ENCODE assay signal across 23 cellular contexts in the genomic region with DNA sequence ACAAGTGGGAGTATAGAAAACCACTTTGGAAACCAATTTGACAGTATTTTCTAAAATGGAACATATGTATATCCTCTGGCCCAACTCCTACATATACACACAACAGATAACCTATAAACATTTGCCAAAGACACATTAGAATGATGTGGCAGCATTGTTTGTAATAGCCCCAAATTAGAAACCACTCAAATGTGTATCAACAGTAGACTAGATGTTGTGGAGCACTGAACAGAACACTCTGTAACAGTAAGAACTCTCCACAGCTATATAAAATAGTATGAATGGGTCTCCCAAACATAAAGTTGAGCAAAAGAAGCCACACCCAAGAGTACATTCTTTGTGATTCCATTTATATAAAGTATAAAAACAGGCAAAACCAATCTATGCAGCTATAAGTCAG. TPM values are rescaled to one million over a fixed set of nuclear protein-coding genes. Genes with fewer than 3 reads are reported as not detected.
DNase-seq lines count a peak whose midpoint lies in the region; ATAC-seq and TF ChIP-seq lines count a peak whose summit lies in the region.
"Had no signal": no experiment of that assay in that cellular context is flagged by ENCODE, and none has a peak within 500 bp of the region (broad histone marks: within the 10 kb centered on the region; RNA-seq: fewer than 3 reads in every experiment).

No MANE protein-coding gene starts in this region.

- H3K27ac Mint-ChIP-seq in activated T-cell treated with anti-CD3 and anti-CD28 coated beads, Interleukin-2, amount 50 U/mL, for 72 hours, result peak overlapping the region; percentile 95
- H3K27ac Mint-ChIP-seq: nephron had no signal

- no peak overlapping the region for H3K4ac ChIP-seq in IMR-90 (ENCODE audit: low read depth, low read length)

- peaks cover 17 to 34% of the 10 kb centered on the region in 2 donors for H3K36me3 Mint-ChIP-seq in activated T-cell treated with anti-CD3 and anti-CD28 coated beads, Interleukin-2, amount 50 U/mL, for 72 hours (ENCODE audit: insufficient read depth in 2 of 2)

- H3K9ac ChIP-seq in IMR-90 (ENCODE audit: low read depth, low read length), result no peak overlapping the region
- H3K9ac ChIP-seq: GM23248, parathyroid adenoma had no signal

- H3K9me3 ChIP-seq in IMR-90 (ENCODE audit: control insufficient read depth, insufficient read depth, low read length) (no peaks in the 10 kb centered on the region), heart left ventricle (no peaks in the 10 kb centered on the region)
- H3K9me3 ChIP-seq: sigmoid colon, thoracic aorta had no signal

- peak overlapping the region in 1 of 2 donors; percentile 14 for H3K4me3 Mint-ChIP-seq in activated T-cell treated with anti-CD3 and anti-CD28 coated beads, Interleukin-2, amount 50 U/mL, for 72 hours
- H3K4me3 Mint-ChIP-seq: CD14-positive monocyte; central memory CD8-positive, alpha-beta T cell had no signal

- H2AFZ ChIP-seq in IMR-90 (replicated peaks; ENCODE audit: low read length, poor library complexity), result no peak overlapping the region
- H2AFZ ChIP-seq: GM23248, parathyroid adenoma had no signal

- TF ChIP-seq RAD21 in IMR-90 (IDR thresholded peaks at IDR 0.05; ENCODE audit: low read length), result no peak

- H2AK5ac ChIP-seq in IMR-90 (ENCODE audit: low read depth, low read length), result no peak overlapping the region

- ATAC-seq in activated T-cell treated with anti-CD3 and anti-CD28 coated beads, Interleukin-2, amount 50 U/mL, for 72 hours (replicated peaks in 1 of 2), result peak; percentile 31 to 37
- ATAC-seq in IMR-90 (ENCODE audit: low read depth) (no peak), heart left ventricle (peak; percentile 76 to 87 (median 83)), GM19455 (IDR thresholded peaks at IDR 0.05; ENCODE audit: unreplicated experiment) (no peak)
- peak; percentile 35 for ATAC-seq in stimulated activated naive CD8-positive, alpha-beta T cell treated with anti-CD3 and anti-CD28 coated beads, Interleukin-15, Interleukin-2, amounts not matched to agents 100 U/mL and 50 U/mL, for 24 hours

- H3K9me3 Mint-ChIP-seq in activated T-cell treated with anti-CD3 and anti-CD28 coated beads, Interleukin-2, amount 50 U/mL, for 72 hours, result no peaks in the 10 kb centered on the region
- H3K9me3 Mint-ChIP-seq: CD14-positive monocyte; central memory CD8-positive, alpha-beta T cell; nephron had no signal

- H3K27me3 Mint-ChIP-seq in activated T-cell treated with anti-CD3 and anti-CD28 coated beads, Interleukin-2, amount 50 U/mL, for 72 hours (ENCODE audit: low read depth), result no peaks in the 10 kb centered on the region
- H3K27me3 Mint-ChIP-seq: central memory CD8-positive, alpha-beta T cell had no signal

- peaks cover 17% of the 10 kb centered on the region for H3K9me1 ChIP-seq in IMR-90 (ENCODE audit: insufficient read depth, low read length)

- BruUV-seq in IMR-90 (replicated peaks; lab: Mats Ljungman, UMichigan), result no TSS peak

- no peak for TF ChIP-seq CTCF in IMR-90 (conservative IDR thresholded peaks at IDR 0.05; ENCODE audit: low read depth, low read length)
- no peak for TF ChIP-seq CTCF in heart left ventricle (IDR thresholded peaks at IDR 0.05)
- no peak for TF ChIP-seq CTCF in GM13976 (IDR thresholded peaks at IDR 0.05; ENCODE audit: borderline replicate concordance, control extremely low read depth, extremely low read depth, insufficient read depth, missing control alignments)

- H4K91ac ChIP-seq in IMR-90 (ENCODE audit: insufficient read depth, low read depth, low read length), result no peak overlapping the region

- H2BK15ac ChIP-seq in IMR-90 (ENCODE audit: low read depth, low read length), result no peak overlapping the region

- H3K79me1 ChIP-seq in IMR-90 (ENCODE audit: low read depth in 1 of 2, low read length in 2 of 2), result peaks cover 13 to 71% of the 10 kb centered on the region in 2 experiments

- POLR2A ChIA-PET in IMR-90 (lab: Charles Lee; ENCODE audit: unreplicated experiment), result interaction anchor here (0.6 kb wide), 1 partner anchor 30 kb away, joined by 6 read pairs; no protein-coding TSS in a partner anchor

- H4K20me1 ChIP-seq in IMR-90 (ENCODE audit: insufficient read depth, low read length), result peaks cover 55% of the 10 kb centered on the region

- no peak overlapping the region for H4K5ac ChIP-seq in IMR-90 (ENCODE audit: low read depth, low read length)

- no peak overlapping the region for H2BK5ac ChIP-seq in IMR-90 (ENCODE audit: low read depth, low read length, poor library complexity, severe bottlenecking)

- intact Hi-C loops in IMR-90 (cut with micrococcal nuclease) (no loop called here), heart left ventricle (cut with DNase I) (loop anchor here in 8 of 10 donors (5.0 to 10.0 kb wide), 9 partner anchors 42 to 995 kb away; partner anchors contain the start of gene MARCHF11 (in 4 of the 8))

- H3K23ac ChIP-seq in IMR-90 (ENCODE audit: low read depth, low read length), result no peak overlapping the region

- DNase-seq in activated T-cell treated with anti-CD3 and anti-CD28 coated beads, Interleukin-2, amount 50 U/mL, for 72 hours, result no peak
- no peak for DNase-seq in activated T-cell treated with anti-CD3 and anti-CD28 coated beads, Interleukin-2, amount 50 U/mL, for 48 hours
- DNase-seq in IMR-90 (no peak), heart left ventricle (no peak), GM13976 (ENCODE audit: low spot score) (no peak)
- no peak for DNase-seq in stimulated activated naive CD8-positive, alpha-beta T cell treated with anti-CD3 and anti-CD28 coated beads, Interleukin-15, Interleukin-2, amounts not matched to agents 100 U/mL and 50 U/mL, for 24 hours
- DNase-seq: foreskin fibroblast, GM23248, hypothalamus, kidney, mesenchymal stem cell, NCI-H2171, NCI-H526, SHP77, sigmoid colon, SW 1271 had no signal

- TF ChIP-seq POLR2A in IMR-90 (IDR thresholded peaks at IDR 0.05; ENCODE audit: low read depth, low read length), result no peak
- peak in 1 of 2 donors; percentile 18 for TF ChIP-seq POLR2A in heart left ventricle (IDR thresholded peaks at IDR 0.05)

- no peak overlapping the region for H4K8ac ChIP-seq in IMR-90 (ENCODE audit: low read depth in 2 of 2, low read length in 2 of 2)

- peaks cover 84% of the 10 kb centered on the region for H3K4me1 Mint-ChIP-seq in activated T-cell treated with anti-CD3 and anti-CD28 coated beads, Interleukin-2, amount 50 U/mL, for 72 hours (ENCODE audit: low read depth)

- dilution Hi-C loops in IMR-90 (cut with HindIII; ENCODE audit: low sequenced_read_pairs, unreplicated experiment), result no loop called here

- H3K4me3 ChIP-seq in IMR-90 (ENCODE audit: insufficient read depth, low read depth, low read length), result no peak overlapping the region
- H3K4me3 ChIP-seq in heart left ventricle, result no peak overlapping the region
- H3K4me3 ChIP-seq: GM23248, sigmoid colon, thoracic aorta had no signal

- H3K4me2 ChIP-seq in IMR-90 (ENCODE audit: low read depth, low read length), result peak overlapping the region; percentile 22; the same call in 1 of the 2 replicates

- no peak overlapping the region for H2BK20ac ChIP-seq in IMR-90 (ENCODE audit: low read depth, low read length)

- H3K27ac ChIP-seq in IMR-90 (ENCODE audit: insufficient read depth, low read length), result no peak overlapping the region
- H3K27ac ChIP-seq in heart left ventricle, result peak overlapping the region; percentile 28 to 95 (median 63)
- H3K27ac ChIP-seq: GM23248, HL-60, parathyroid adenoma, sigmoid colon, thoracic aorta had no signal

- CTCF ChIA-PET in IMR-90 (lab: Yijun Ruan, JAX), result interaction anchor here (0.6 to 1.1 kb wide), 3 partner anchors 9 to 1358 kb away, joined by 3 to 5 read pairs (median 3); no protein-coding TSS in a partner anchor

- H3K36me3 ChIP-seq in IMR-90 (ENCODE audit: control insufficient read depth, insufficient read depth, low read length) (peaks cover 32% of the 10 kb centered on the region), heart left ventricle (peaks cover 0 to 92% (median 85%) of the 10 kb centered on the region in 9 donors)

- peaks cover 19% of the 10 kb centered on the region for H3K4me1 ChIP-seq in IMR-90 (ENCODE audit: control insufficient read depth, insufficient read depth, low read length)
- H3K4me1 ChIP-seq in heart left ventricle, result peaks cover 8 to 98% (median 72%) of the 10 kb centered on the region in 12 donors

- in situ Hi-C loops in IMR-90 (cut with MboI; ENCODE audit: low sequenced_read_pairs), result no loop called here
- in situ Hi-C loops in GM13976 (cut with MboI; ENCODE audit: low sequenced_read_pairs, unreplicated experiment), result loop anchor here (10.0 kb wide), 1 partner anchor 305 kb away; no protein-coding TSS in a partner anchor

- H2BK120ac ChIP-seq in IMR-90 (ENCODE audit: low read depth, low read length), result no peak overlapping the region

- no peak overlapping the region for H3K14ac ChIP-seq in IMR-90 (replicated peaks; ENCODE audit: low read depth, low read length)

- no peaks in the 10 kb centered on the region for H3K27me3 ChIP-seq in IMR-90 (ENCODE audit: control insufficient read depth, insufficient read depth, low read length)
- no peaks in the 10 kb centered on the region for H3K27me3 ChIP-seq in heart left ventricle
- H3K27me3 ChIP-seq: sigmoid colon had no signal

- no peak overlapping the region for H3K56ac ChIP-seq in IMR-90 (ENCODE audit: extremely low read depth, insufficient read depth, low read length)

- no peak overlapping the region for H2AK9ac ChIP-seq in IMR-90 (replicated peaks; ENCODE audit: low read depth, low read length, poor library complexity)

- no peak overlapping the region for H3K18ac ChIP-seq in IMR-90 (ENCODE audit: low read depth, low read length)

TF ChIP-seq in IMR-90, 13 proteins besides CTCF, POLR2A, EP300 and RAD21 (continues in another document):
- TF ChIP-seq BHLHE40 (IDR thresholded peaks at IDR 0.05; ENCODE audit: low read depth, low read length), result no peak
- TF ChIP-seq NFE2L2 (IDR thresholded peaks at IDR 0.05; ENCODE audit: low read depth, low read length), result no peak
- TF ChIP-seq USF2 (IDR thresholded peaks at IDR 0.05; ENCODE audit: low read depth, low read length), result no peak
- no peak for TF ChIP-seq MAFK (IDR thresholded peaks at IDR 0.05; ENCODE audit: low read depth, low read length)
- TF ChIP-seq CEBPB (IDR thresholded peaks at IDR 0.05; ENCODE audit: low read depth, low read length), result no peak
- TF ChIP-seq SMC3 (IDR thresholded peaks at IDR 0.05; ENCODE audit: low read depth, low read length), result no peak

RNA-seq across cellular contexts. Expression of gene ZNF622, which starts 6.1 kb away (rescaled TPM):
- total RNA-seq in activated T-cell treated with anti-CD3 and anti-CD28 coated beads, Interleukin-2, amount 50 U/mL, for 72 hours, result 10 to 100 TPM; 40.0 to 42.7 TPM
- 49.3 and 66.4 TPM in 2 replicates for total RNA-seq in IMR-90 (2012; rRNA removed)
- 19.5 and 22.1 TPM in 2 replicates for polyA plus RNA-seq in IMR-90 (2012; rRNA removed)
- polyA plus RNA-seq in IMR-90 (2012; cell fraction: cytosol; rRNA removed), result 17.2 and 22.4 TPM in 2 replicates
- 11.5 and 12.6 TPM in 2 replicates for polyA plus RNA-seq in IMR-90 (2012; cell fraction: nucleus; rRNA removed; ENCODE audit: low replicate concordance)
- 10 to 100 TPM; 43.7 to 97.3 (median 58.4) TPM for total RNA-seq in heart left ventricle
- polyA plus RNA-seq in heart left ventricle, result 100 to 1,000 TPM in 1 of 2 donors, 10 to 100 TPM in 1; 48.9 to 171 TPM

Comparison
In these comparisons a context has a peak if more than half of its experiments do, and no peak if none do; other contexts are left out.
1. ATAC-seq: peak in activated T-cell treated with anti-CD3 and anti-CD28 coated beads, Interleukin-2, amount 50 U/mL, for 72 hours (2 of 2), heart left ventricle (4 of 4) and stimulated activated naive CD8-positive, alpha-beta T cell treated with anti-CD3 and anti-CD28 coated beads, Interleukin-15, Interleukin-2, amounts not matched to agents 100 U/mL and 50 U/mL, for 24 hours (single experiment); none in IMR-90 (single experiment) and GM19455 (single experiment).